Comparison of ENCODE assay signal across 8 cellular contexts in genomic region chr5:271828-272167, GRCh38. TPM values are rescaled to one million over a fixed set of nuclear protein-coding genes. Genes with fewer than 3 reads are reported as not detected.
DNase-seq lines count a peak whose midpoint lies in the region; ATAC-seq and TF ChIP-seq lines count a peak whose summit lies in the region.
"Not testable (repeated sequence)": the region's sequence is repeated elsewhere in the genome, so short reads cannot be mapped to it uniquely, and the experiment has no call there.

No MANE protein-coding gene starts in this region.

- CTCF ChIA-PET in activated CD4-positive, alpha-beta memory T cell treated with anti-CD3 and anti-CD28 coated beads for 36 hours (lab: Charles Lee) = interaction anchor here (0.7 kb wide), 1 partner anchor 159 kb away, joined by 3 read pairs; no protein-coding TSS in a partner anchor

- ATAC-seq in GM19025 (IDR thresholded peaks at IDR 0.05; ENCODE audit: low read depth, unreplicated experiment) (peak; percentile 16), mucosa of descending colon (peak; percentile 21)

- not testable (repeated sequence) for H3K9me2 ChIP-seq in Karpas-422 (replicated peaks; ENCODE audit: insufficient read depth, low read length)

- peak overlapping the region; percentile 61 for H3K4me2 ChIP-seq in Karpas-422 (ENCODE audit: low read depth, low read length, poor library complexity, severe bottlenecking)

- peak overlapping the region; percentile 85 for H3K4me3 Mint-ChIP-seq in activated CD4-positive, alpha-beta memory T cell treated with anti-CD3 and anti-CD28 coated beads for 36 hours
- H3K4me3 Mint-ChIP-seq in glutamatergic neuron (ENCODE audit: unreplicated experiment) = peak overlapping the region; percentile 55

- peak overlapping the region; percentile 77 for H3K27ac ChIP-seq in 22Rv1
- peak overlapping the region; percentile 22; the same call in 1 of the 2 replicates for H3K27ac ChIP-seq in Karpas-422 (ENCODE audit: low read length)
- H3K27ac ChIP-seq in skeletal muscle tissue (ENCODE audit: low read depth, low read length) = peak overlapping the region; percentile 84

- not testable (repeated sequence) for H4K20me1 ChIP-seq in Karpas-422 (ENCODE audit: insufficient read depth, low read depth, low read length)

- H3K4me1 Mint-ChIP-seq in activated CD4-positive, alpha-beta memory T cell treated with anti-CD3 and anti-CD28 coated beads for 36 hours (ENCODE audit: low read depth) = peaks cover 39% of the 10 kb centered on the region
- not testable (repeated sequence) for H3K4me1 Mint-ChIP-seq in glutamatergic neuron (ENCODE audit: low read depth, unreplicated experiment)

- peaks cover 45% of the 10 kb centered on the region for H3K79me2 ChIP-seq in Karpas-422 (ENCODE audit: low read length)

- H3K27ac Mint-ChIP-seq in activated CD4-positive, alpha-beta memory T cell treated with anti-CD3 and anti-CD28 coated beads for 36 hours = peak overlapping the region; percentile 76
- H3K27ac Mint-ChIP-seq in glutamatergic neuron (ENCODE audit: unreplicated experiment) = not testable (repeated sequence)

- DNase-seq in Karpas-422; activated CD4-positive, alpha-beta memory T cell treated with anti-CD3 and anti-CD28 coated beads for 36 hours; cardiac fibroblast (ENCODE audit: low read depth in 2 of 2); glutamatergic neuron; mucosa of descending colon: not testable (repeated sequence)

- POLR2A ChIA-PET in activated CD4-positive, alpha-beta memory T cell treated with anti-CD3 and anti-CD28 coated beads for 36 hours (lab: Charles Lee) = interaction anchor here (0.9 to 1.9 kb wide), 5 partner anchors 49 to 200 kb away, joined by 3 to 10 read pairs (median 3); partner anchors contain the start of genes AHRR, CCDC127 and SDHA

- H3K36me3 Mint-ChIP-seq in activated CD4-positive, alpha-beta memory T cell treated with anti-CD3 and anti-CD28 coated beads for 36 hours = peaks cover 27% of the 10 kb centered on the region
- H3K36me3 Mint-ChIP-seq in glutamatergic neuron (ENCODE audit: unreplicated experiment) = not testable (repeated sequence)

- H3K27me3 Mint-ChIP-seq in activated CD4-positive, alpha-beta memory T cell treated with anti-CD3 and anti-CD28 coated beads for 36 hours; glutamatergic neuron (ENCODE audit: unreplicated experiment): not testable (repeated sequence)

- H3K9me3 ChIP-seq in Karpas-422 (ENCODE audit: low read length); mucosa of descending colon; skeletal muscle tissue (ENCODE audit: control insufficient read depth in 3 of 3, low read length in 3 of 3): not testable (repeated sequence)

- H3K4me1 ChIP-seq in Karpas-422 (ENCODE audit: low read length) (peaks cover 25% of the 10 kb centered on the region), skeletal muscle tissue (ENCODE audit: control insufficient read depth in 3 of 3, insufficient read depth in 3 of 3, low read length in 3 of 3) (peaks cover 0 to 10% (median 6%) of the 10 kb centered on the region in 3 donors)
- H3K4me1 ChIP-seq in mucosa of descending colon (ENCODE audit: low read depth) = not testable (repeated sequence)

- TF ChIP-seq CTCF in 22Rv1 (IDR thresholded peaks at IDR 0.05); cardiac fibroblast (IDR thresholded peaks at IDR 0.05; ENCODE audit: low read depth, low read length); glutamatergic neuron (IDR thresholded peaks at IDR 0.05; ENCODE audit: partially characterized antibody, unreplicated experiment); mucosa of descending colon (IDR thresholded peaks at IDR 0.05): not testable (repeated sequence)

- not testable (repeated sequence) for H3K9me3 Mint-ChIP-seq in activated CD4-positive, alpha-beta memory T cell treated with anti-CD3 and anti-CD28 coated beads for 36 hours; glutamatergic neuron (ENCODE audit: unreplicated experiment)

- H3K27me3 ChIP-seq in Karpas-422 (ENCODE audit: low read length); skeletal muscle tissue (ENCODE audit: control insufficient read depth in 3 of 3, insufficient read depth in 3 of 3, low read length in 3 of 3): not testable (repeated sequence)

- H3K36me3 ChIP-seq in Karpas-422 (ENCODE audit: insufficient read depth, low read length) (peaks cover 22% of the 10 kb centered on the region), skeletal muscle tissue (ENCODE audit: control insufficient read depth in 3 of 3, insufficient read depth in 3 of 3, low read length in 3 of 3) (peaks cover 10 to 22% (median 18%) of the 10 kb centered on the region in 3 donors)
- not testable (repeated sequence) for H3K36me3 ChIP-seq in mucosa of descending colon (ENCODE audit: low read depth)

- peak overlapping the region; percentile 91 for H3K9ac ChIP-seq in Karpas-422 (ENCODE audit: low read length)
- H3K9ac ChIP-seq in skeletal muscle tissue (ENCODE audit: low read depth in 1 of 3, low read length in 3 of 3) = peak overlapping the region; percentile 84 to 91 (median 85)

- H2AFZ ChIP-seq in Karpas-422 (ENCODE audit: low read length) = not testable (repeated sequence)

- intact Hi-C loops in activated CD4-positive, alpha-beta memory T cell treated with anti-CD3 and anti-CD28 coated beads for 36 hours (cut with micrococcal nuclease) = loop anchor here (1.0 to 5.0 kb wide), 3 partner anchors 52 to 1521 kb away; partner anchors contain the start of gene EXOC3
- intact Hi-C loops in mucosa of descending colon (cut with DNase I, micrococcal nuclease) = not testable (repeated sequence)

- H3K4me3 ChIP-seq in Karpas-422 (ENCODE audit: low read length) = peak overlapping the region; percentile 87
- H3K4me3 ChIP-seq in cardiac fibroblast (replicated peaks in 1 of 2; ENCODE audit: low read depth in 2 of 2, low read length in 2 of 2) = peak overlapping the region; percentile 55 to 78
- H3K4me3 ChIP-seq in mucosa of descending colon = peak overlapping the region; percentile 96
- peak overlapping the region; percentile 76 to 85 (median 77) for H3K4me3 ChIP-seq in skeletal muscle tissue (ENCODE audit: low read length in 3 of 3)

RNA-seq across cellular contexts. Expression of gene PDCD6, which starts 0.4 kb away (rescaled TPM):
- 103 and 133 TPM in 2 replicates for total RNA-seq in Karpas-422 (2014; rRNA removed; shearing (Covaris generic); ENCODE audit: low replicate concordance)
- 10 to 100 TPM; 81.6 to 83.8 TPM for total RNA-seq in activated CD4-positive, alpha-beta memory T cell treated with anti-CD3 and anti-CD28 coated beads for 36 hours
- total RNA-seq in glutamatergic neuron (ENCODE audit: unreplicated experiment) (56.9 TPM), mucosa of descending colon (100 to 1,000 TPM in 2 of 3 donors, 10 to 100 TPM in 1; 91.2 to 125 (median 122) TPM), skeletal muscle tissue (42.3 TPM)

RNA-seq across cellular contexts. Expression of gene AHRR, which starts 49.7 kb away (rescaled TPM):
- total RNA-seq in Karpas-422 (2014; rRNA removed; shearing (Covaris generic); ENCODE audit: low replicate concordance) = 2.5 and 2.6 TPM in 2 replicates
- total RNA-seq in activated CD4-positive, alpha-beta memory T cell treated with anti-CD3 and anti-CD28 coated beads for 36 hours = 10 to 100 TPM; 16.7 to 16.8 TPM
- total RNA-seq in glutamatergic neuron (ENCODE audit: unreplicated experiment) (2.0 TPM), mucosa of descending colon (1 to 10 TPM; 2.0 to 3.2 (median 2.3) TPM), skeletal muscle tissue (1.0 TPM)

RNA-seq across cellular contexts. Expression of gene SDHA, which starts 53.7 kb away (rescaled TPM):
- total RNA-seq in Karpas-422 (2014; rRNA removed; shearing (Covaris generic); ENCODE audit: low replicate concordance) = 54.0 and 62.3 TPM in 2 replicates
- total RNA-seq in activated CD4-positive, alpha-beta memory T cell treated with anti-CD3 and anti-CD28 coated beads for 36 hours = 100 to 1,000 TPM; 142 to 143 TPM
- total RNA-seq in glutamatergic neuron (ENCODE audit: unreplicated experiment) (81.3 TPM), mucosa of descending colon (100 to 1,000 TPM; 223 to 322 (median 249) TPM), skeletal muscle tissue (98.6 TPM)

RNA-seq across cellular contexts. Expression of gene CCDC127, which starts 53.8 kb away (rescaled TPM):
- 2.6 and 4.7 TPM in 2 replicates for total RNA-seq in Karpas-422 (2014; rRNA removed; shearing (Covaris generic); ENCODE audit: low replicate concordance)
- 1 to 10 TPM; 4.3 to 5.0 TPM for total RNA-seq in activated CD4-positive, alpha-beta memory T cell treated with anti-CD3 and anti-CD28 coated beads for 36 hours
- total RNA-seq in glutamatergic neuron (ENCODE audit: unreplicated experiment) (11.9 TPM), mucosa of descending colon (1 to 10 TPM; 3.5 to 9.8 (median 4.7) TPM), skeletal muscle tissue (6.3 TPM)

Comparison
In these comparisons a context has a peak if more than half of its experiments do, and no peak if none do; other contexts are left out.
1. H3K27ac ChIP-seq: peak in every context shown above with its lines; median percentile 84 in skeletal muscle tissue; 77 in 22Rv1; 22 in Karpas-422.